19 cellular contexts compared by ENCODE assay signal in genomic region chr11:115255006-115255762, GRCh38.
DNase-seq lines count a peak whose midpoint lies in the region; ATAC-seq and TF ChIP-seq lines count a peak whose summit lies in the region.
"Had no signal": no experiment of that assay in that cellular context is flagged by ENCODE, and none has a peak within 500 bp of the region (broad histone marks: within the 10 kb centered on the region; RNA-seq: fewer than 3 reads in every experiment).

No MANE protein-coding gene starts in this region.

- no peaks in the 10 kb centered on the region for H3K27me3 ChIP-seq in CD8-positive, alpha-beta memory T cell (ENCODE audit: insufficient read depth, low read length, poor library complexity, severe bottlenecking)
- no peaks in the 10 kb centered on the region for H3K27me3 ChIP-seq in WERI-Rb-1 (ENCODE audit: insufficient read depth, low read depth, severe bottlenecking)

- POLR2A ChIA-PET in CD8-positive, alpha-beta memory T cell (lab: Charles Lee) = no interaction called here
- POLR2A ChIA-PET in HEK293 (lab: Yijun Ruan, JAX) = no interaction called here

- peak overlapping the region in 7 of 8 donors; percentile 18 to 96 (median 91) for H3K27ac Mint-ChIP-seq in CD8-positive, alpha-beta memory T cell
- peak overlapping the region in 1 of 2 donors; percentile 94 for H3K27ac Mint-ChIP-seq in effector memory CD8-positive, alpha-beta T cell
- H3K27ac Mint-ChIP-seq in natural killer cell treated with Interleukin-12 subunit alpha and Interleukin-12 subunit beta and Interleukin-15 and Interleukin-18, amount 100 ng/mL, for 72 hours = peak overlapping the region in 1 of 2 donors; percentile 84
- H3K27ac Mint-ChIP-seq: CD14-positive monocyte, HFFc6 had no signal

- no peak for ATAC-seq in effector memory CD8-positive, alpha-beta T cell (replicated peaks)
- ATAC-seq in natural killer cell treated with Interleukin-12 subunit alpha and Interleukin-12 subunit beta and Interleukin-15 and Interleukin-18, amount 100 ng/mL, for 72 hours = no peak
- no peak for ATAC-seq in HG02885 (IDR thresholded peaks at IDR 0.05; ENCODE audit: poor library complexity, unreplicated experiment)
- ATAC-seq: A549, GM23338 had no signal

- H3K36me3 ChIP-seq in CD8-positive, alpha-beta memory T cell (ENCODE audit: insufficient read depth, low read length) = no peaks in the 10 kb centered on the region
- H3K36me3 ChIP-seq in HEK293 (ENCODE audit: control insufficient read depth in 2 of 2, insufficient read depth in 1 of 2, low read length in 2 of 2) (no peaks in the 10 kb centered on the region), WERI-Rb-1 (no peaks in the 10 kb centered on the region)

- peaks cover 0 to 1% (median 0%) of the 10 kb centered on the region in 3 donors for H3K36me3 Mint-ChIP-seq in CD8-positive, alpha-beta memory T cell
- H3K36me3 Mint-ChIP-seq in effector memory CD8-positive, alpha-beta T cell (ENCODE audit: insufficient read depth) = no peaks in the 10 kb centered on the region
- H3K36me3 Mint-ChIP-seq in natural killer cell treated with Interleukin-12 subunit alpha and Interleukin-12 subunit beta and Interleukin-15 and Interleukin-18, amount 100 ng/mL, for 72 hours = no peaks in the 10 kb centered on the region
- H3K36me3 Mint-ChIP-seq: CD14-positive monocyte had no signal

- H3K4me3 ChIP-seq in CD8-positive, alpha-beta memory T cell (ENCODE audit: low read length) = no peak overlapping the region
- H3K4me3 ChIP-seq in HEK293 (ENCODE audit: low read depth, low read length) = no peak overlapping the region
- no peak overlapping the region for H3K4me3 ChIP-seq in WERI-Rb-1 (ENCODE audit: low read depth, low read length)
- H3K4me3 ChIP-seq: A549, GM23338 had no signal

- no peak for DNase-seq in CD8-positive, alpha-beta memory T cell
- no peak for DNase-seq in effector memory CD8-positive, alpha-beta T cell
- DNase-seq in natural killer cell treated with Interleukin-12 subunit alpha and Interleukin-12 subunit beta and Interleukin-15 and Interleukin-18, amount 100 ng/mL, for 72 hours (ENCODE audit: low spot score) = no peak
- DNase-seq in stimulated activated naive CD4-positive, alpha-beta T cell treated with Interleukin-2 at 50 U/mL for 16 hours (lab: John Stamatoyannopoulos, UW) = no peak
- DNase-seq in Ammon's horn (ENCODE audit: low spot score) (no peak), WERI-Rb-1 (no peak)
- DNase-seq: DMS79, GDM1, HFFc6, NCI-H1105 treated with DMSO at 0.1 percent for 48 hours, NCI-H187 treated with DMSO at 0.1 percent for 48 hours, NCI-H2171, NCI-H774, SHP77 had no signal

- H3K4me3 Mint-ChIP-seq in CD8-positive, alpha-beta memory T cell = peak overlapping the region in 2 of 7 donors; percentile 16 to 26
- peak overlapping the region; percentile 49 to 51 for H3K4me3 Mint-ChIP-seq in effector memory CD8-positive, alpha-beta T cell
- peak overlapping the region; percentile 22 for H3K4me3 Mint-ChIP-seq in natural killer cell treated with Interleukin-12 subunit alpha and Interleukin-12 subunit beta and Interleukin-15 and Interleukin-18, amount 100 ng/mL, for 72 hours
- H3K4me3 Mint-ChIP-seq: CD14-positive monocyte, GM23338, HFFc6 had no signal

- peaks cover 25 to 42% (median 32%) of the 10 kb centered on the region in 3 donors for H3K4me1 Mint-ChIP-seq in CD8-positive, alpha-beta memory T cell
- H3K4me1 Mint-ChIP-seq in effector memory CD8-positive, alpha-beta T cell (ENCODE audit: low read depth in 2 of 2) = peaks cover 20 to 42% of the 10 kb centered on the region in 2 donors
- peaks cover 19 to 22% of the 10 kb centered on the region in 2 donors for H3K4me1 Mint-ChIP-seq in natural killer cell treated with Interleukin-12 subunit alpha and Interleukin-12 subunit beta and Interleukin-15 and Interleukin-18, amount 100 ng/mL, for 72 hours (ENCODE audit: low read depth in 2 of 2)
- H3K4me1 Mint-ChIP-seq: CD14-positive monocyte had no signal

- H3K9me3 ChIP-seq in CD8-positive, alpha-beta memory T cell (ENCODE audit: low read length) = no peaks in the 10 kb centered on the region
- H3K9me3 ChIP-seq in HEK293 (ENCODE audit: control insufficient read depth, insufficient read depth, low read depth, low read length) (no peaks in the 10 kb centered on the region), WERI-Rb-1 (ENCODE audit: severe bottlenecking) (no peaks in the 10 kb centered on the region)
- H3K9me3 ChIP-seq: A549 had no signal

- no peaks in the 10 kb centered on the region for H3K27me3 Mint-ChIP-seq in CD8-positive, alpha-beta memory T cell
- no peaks in the 10 kb centered on the region for H3K27me3 Mint-ChIP-seq in effector memory CD8-positive, alpha-beta T cell
- peaks cover 0 to 3% of the 10 kb centered on the region in 2 donors for H3K27me3 Mint-ChIP-seq in natural killer cell treated with Interleukin-12 subunit alpha and Interleukin-12 subunit beta and Interleukin-15 and Interleukin-18, amount 100 ng/mL, for 72 hours

- H3K9me3 Mint-ChIP-seq in CD8-positive, alpha-beta memory T cell = no peaks in the 10 kb centered on the region
- no peaks in the 10 kb centered on the region for H3K9me3 Mint-ChIP-seq in effector memory CD8-positive, alpha-beta T cell
- no peaks in the 10 kb centered on the region for H3K9me3 Mint-ChIP-seq in natural killer cell treated with Interleukin-12 subunit alpha and Interleukin-12 subunit beta and Interleukin-15 and Interleukin-18, amount 100 ng/mL, for 72 hours
- H3K9me3 Mint-ChIP-seq: GM23338 had no signal

- CTCF ChIA-PET in CD8-positive, alpha-beta memory T cell (lab: Charles Lee) = interaction anchor here (1.0 kb wide), 1 partner anchor 12 kb away, joined by 4 read pairs; no protein-coding TSS in a partner anchor
- CTCF ChIA-PET in HEK293 (lab: Yijun Ruan, JAX) = interaction anchor here (0.6 kb wide), 1 partner anchor 398 kb away, joined by 3 read pairs; no protein-coding TSS in a partner anchor

- H3K27ac ChIP-seq in CD8-positive, alpha-beta memory T cell (ENCODE audit: low read depth, low read length) = no peak overlapping the region
- H3K27ac ChIP-seq in HEK293 (ENCODE audit: extremely low read depth, low read depth, low read length) = no peak overlapping the region
- no peak overlapping the region for H3K27ac ChIP-seq in WERI-Rb-1
- H3K27ac ChIP-seq: A549 had no signal

- H3K4me1 ChIP-seq in CD8-positive, alpha-beta memory T cell (ENCODE audit: insufficient read depth, low read length) = peaks cover 12% of the 10 kb centered on the region
- no peaks in the 10 kb centered on the region for H3K4me1 ChIP-seq in HEK293 (ENCODE audit: control insufficient read depth, insufficient read depth, low read length)
- H3K4me1 ChIP-seq: A549 had no signal

- TF ChIP-seq CTCF in HEK293 (tag by site-specific recombination; IDR thresholded peaks at IDR 0.05) (no peak), WERI-Rb-1 (IDR thresholded peaks at IDR 0.05; ENCODE audit: low read depth, low read length) (no peak)

TF ChIP-seq in HEK293, 187 proteins besides CTCF, POLR2A, EP300 and RAD21:
- TF ChIP-seq, protein P1, sequence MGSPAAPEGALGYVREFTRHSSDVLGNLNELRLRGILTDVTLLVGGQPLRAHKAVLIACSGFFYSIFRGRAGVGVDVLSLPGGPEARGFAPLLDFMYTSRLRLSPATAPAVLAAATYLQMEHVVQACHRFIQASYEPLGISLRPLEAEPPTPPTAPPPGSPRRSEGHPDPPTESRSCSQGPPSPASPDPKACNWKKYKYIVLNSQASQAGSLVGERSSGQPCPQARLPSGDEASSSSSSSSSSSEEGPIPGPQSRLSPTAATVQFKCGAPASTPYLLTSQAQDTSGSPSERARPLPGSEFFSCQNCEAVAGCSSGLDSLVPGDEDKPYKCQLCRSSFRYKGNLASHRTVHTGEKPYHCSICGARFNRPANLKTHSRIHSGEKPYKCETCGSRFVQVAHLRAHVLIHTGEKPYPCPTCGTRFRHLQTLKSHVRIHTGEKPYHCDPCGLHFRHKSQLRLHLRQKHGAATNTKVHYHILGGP (tag by site-specific recombination; IDR thresholded peaks at IDR 0.05) = peak; percentile 65
- TF ChIP-seq ZNF114 (tag by site-specific recombination; IDR thresholded peaks at IDR 0.05) = no peak
TF ChIP-seq in HEK293: peak in this region for 1.
